27 cellular contexts compared by ENCODE assay signal in the genomic region with DNA sequence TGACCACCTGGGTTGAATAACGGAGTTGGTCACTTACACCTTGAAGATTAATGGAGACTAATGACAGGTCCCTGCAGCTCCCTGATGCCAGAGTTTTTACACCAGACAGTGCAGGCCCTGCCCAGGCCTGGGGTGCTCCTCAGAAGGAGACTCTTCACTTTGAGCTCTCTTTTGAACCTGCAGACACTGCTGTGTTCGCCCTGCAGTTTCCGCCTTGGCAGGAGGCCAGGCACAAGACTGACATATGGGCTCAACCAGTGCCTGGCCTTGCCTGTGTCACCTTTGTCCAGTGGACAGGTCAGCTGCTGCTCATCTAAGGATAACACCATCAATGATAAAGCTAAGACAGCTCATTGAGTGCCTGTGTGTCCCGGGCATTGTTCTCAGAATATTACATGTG. TPM values are rescaled to one million over a fixed set of nuclear protein-coding genes. Genes with fewer than 3 reads are reported as not detected.
"Had no signal": no experiment of that assay in that cellular context is flagged by ENCODE, and none has a peak within 500 bp of the region (broad histone marks: within the 10 kb centered on the region; RNA-seq: fewer than 3 reads in every experiment).

No MANE protein-coding gene starts in this region.

- DNase-seq: Karpas-422; KG1; MG63; NCI-H1092; NCI-H1105 treated with DMSO at 0.1 percent for 48 hours; NCI-H1417 treated with DMSO at 0.1 percent for 48 hours; NCI-H146; NCI-H1694 treated with DMSO at 0.1 percent for 48 hours; NCI-H1930; NCI-H2081; NCI-H2107; NCI-H2171; NCI-H226; NCI-H446; NCI-H510A; NCI-H524 treated with DMSO at 0.1 percent for 48 hours; NCI-H69; NCI-H774; NK-92 treated with Interleukin-12 subunit alpha and Interleukin-12 subunit beta, amount 100 ng/mL, for 24 hours; PC-3; SHP77; SK-N-SH; SW 1271 had no signal

- ATAC-seq: Panc1, PC-3 had no signal

- H3K4me3 ChIP-seq: MG63 had no signal

- H3K9me3 ChIP-seq: MG63, SK-N-SH had no signal

RNA-seq across cellular contexts. Expression of a gene that starts 30.8 kb away (rescaled TPM):
- total RNA-seq: HT-29, OCI-LY7, PC-3, SK-MEL-5 had no signal
